ENCODE assay signal across 19 cellular contexts in the genomic region with DNA sequence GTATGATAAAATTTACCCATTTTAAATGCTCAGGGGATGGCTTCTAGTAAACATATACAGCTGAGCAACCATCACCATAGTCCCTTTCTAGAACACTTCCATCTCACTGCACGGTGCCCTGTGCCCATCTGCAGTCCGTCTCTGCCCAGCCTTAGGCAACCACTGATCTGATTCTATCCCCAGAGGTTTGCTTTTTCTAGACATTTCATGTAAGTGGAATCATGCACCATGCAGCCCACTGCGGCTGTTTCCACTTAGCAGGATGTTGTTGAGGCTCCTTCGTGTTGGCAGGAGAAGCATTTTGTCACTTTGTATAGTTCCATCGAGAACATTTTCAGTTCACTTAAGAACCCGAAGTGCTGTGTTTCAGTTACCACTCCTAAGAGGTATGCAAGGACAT.
"Had no signal": no experiment of that assay in that cellular context is flagged by ENCODE, and none has a peak within 500 bp of the region (broad histone marks: within the 10 kb centered on the region; RNA-seq: fewer than 3 reads in every experiment).

No MANE protein-coding gene starts in this region.

- H3K36me3 ChIP-seq: ovary, vagina had no signal

- H3K4me1 ChIP-seq: heart left ventricle, tibial artery, upper lobe of right lung, vagina had no signal

- H3K27ac ChIP-seq: heart left ventricle, ovary, tibial artery, upper lobe of right lung, vagina had no signal

- H3K27me3 Mint-ChIP-seq: stimulated activated memory B cell treated with anti-CD40 and anti-IgM and Interleukin-4, amounts not matched to agents 10 μg/mL and 1 μg/mL and 100 μg/mL, for 72 hours; stimulated activated naive CD8-positive, alpha-beta T cell treated with anti-CD3 and anti-CD28 coated beads, Interleukin-15, Interleukin-2, amounts not matched to agents 100 ng/mL and 50 ng/mL, for 24 hours had no signal

- H3K27ac Mint-ChIP-seq: naive thymus-derived CD4-positive, alpha-beta T cell; nephron progenitor cell; stimulated activated memory B cell treated with anti-CD40 and anti-IgM and Interleukin-4, amounts not matched to agents 10 μg/mL and 1 μg/mL and 100 μg/mL, for 72 hours; stimulated activated naive CD8-positive, alpha-beta T cell treated with anti-CD3 and anti-CD28 coated beads, Interleukin-15, Interleukin-2, amounts not matched to agents 100 ng/mL and 50 ng/mL, for 24 hours had no signal

- H3K4me2 ChIP-seq: smooth muscle cell had no signal

- H3K27me3 ChIP-seq: dorsolateral prefrontal cortex, heart left ventricle, ovary, tibial artery, upper lobe of right lung, vagina had no signal

- DNase-seq: cortex of kidney; dorsolateral prefrontal cortex; effector CD8-positive, alpha-beta T cell; heart left ventricle; hypothalamus; mammary epithelial cell; naive thymus-derived CD4-positive, alpha-beta T cell; nephron progenitor cell; ovary; right cardiac atrium; stimulated activated CD4-positive, alpha-beta T cell treated with anti-CD3 and anti-CD28 coated beads, Interleukin-1b, Interleukin-23, amount 100 ng/mL, for 48 hours; stimulated activated CD4-positive, alpha-beta T cell treated with anti-CD3 and anti-CD28 coated beads, Interleukin-4, amount 100 ng/mL, for 24 hours; tibial artery; upper lobe of right lung had no signal

- H3K4me3 ChIP-seq: dorsolateral prefrontal cortex, heart left ventricle, ovary, smooth muscle cell, tibial artery, upper lobe of right lung, vagina had no signal

- H3K4me1 Mint-ChIP-seq: nephron progenitor cell; stimulated activated memory B cell treated with anti-CD40 and anti-IgM and Interleukin-4, amounts not matched to agents 10 μg/mL and 1 μg/mL and 100 μg/mL, for 72 hours had no signal

- H3K9me3 ChIP-seq: heart left ventricle, ovary, tibial artery, upper lobe of right lung, vagina had no signal

- H3K4me3 Mint-ChIP-seq: naive thymus-derived CD4-positive, alpha-beta T cell; nephron progenitor cell; stimulated activated memory B cell treated with anti-CD40 and anti-IgM and Interleukin-4, amounts not matched to agents 10 μg/mL and 1 μg/mL and 100 μg/mL, for 72 hours; stimulated activated naive CD8-positive, alpha-beta T cell treated with anti-CD3 and anti-CD28 coated beads, Interleukin-15, Interleukin-2, amounts not matched to agents 100 ng/mL and 50 ng/mL, for 24 hours had no signal

- H3K36me3 Mint-ChIP-seq: naive thymus-derived CD4-positive, alpha-beta T cell had no signal

- ATAC-seq: heart left ventricle; left lobe of liver; naive thymus-derived CD4-positive, alpha-beta T cell; right cardiac atrium; stimulated activated memory B cell treated with anti-CD40 and anti-IgM and Interleukin-4, amounts not matched to agents 10 μg/mL and 1 μg/mL and 100 μg/mL, for 72 hours; upper lobe of right lung had no signal

- H3K9me3 Mint-ChIP-seq: nephron progenitor cell; stimulated activated memory B cell treated with anti-CD40 and anti-IgM and Interleukin-4, amounts not matched to agents 10 μg/mL and 1 μg/mL and 100 μg/mL, for 72 hours had no signal
